Comparison of ENCODE assay signal across 7 cellular contexts in the genomic region with DNA sequence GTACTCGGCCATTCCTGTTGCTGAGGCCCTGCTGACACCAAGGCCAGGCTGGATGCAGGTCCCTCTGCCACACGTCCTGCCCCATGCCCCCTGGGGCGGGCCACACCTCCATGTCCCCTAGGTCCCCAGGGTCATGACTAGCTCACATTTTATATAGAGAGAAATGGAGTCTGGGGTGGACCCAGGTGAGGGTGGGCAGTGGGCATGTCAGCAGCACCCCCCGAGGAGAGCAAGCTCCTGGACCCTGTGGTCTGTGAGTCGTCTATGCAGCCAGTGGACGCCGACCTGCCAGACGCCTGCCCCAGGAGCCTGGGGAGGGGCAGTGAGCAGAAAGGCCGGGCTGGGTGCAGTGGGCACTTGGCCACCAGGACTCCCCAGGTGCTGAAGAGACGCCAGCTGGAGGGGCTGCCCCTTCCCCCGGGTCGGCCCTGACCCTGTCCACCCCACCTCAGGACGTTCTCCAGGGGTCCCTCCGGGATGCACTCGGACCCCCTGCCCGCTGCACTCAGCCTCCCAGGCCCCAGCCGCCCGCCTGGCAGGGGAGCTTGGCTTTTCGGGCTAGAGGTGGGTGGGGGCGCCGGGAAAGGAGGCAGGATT. TPM values are rescaled to one million over a fixed set of nuclear protein-coding genes. Genes with fewer than 3 reads are reported as not detected.
DNase-seq lines count a peak whose midpoint lies in the region; ATAC-seq and TF ChIP-seq lines count a peak whose summit lies in the region.
"Had no signal": no experiment of that assay in that cellular context is flagged by ENCODE, and none has a peak within 500 bp of the region (broad histone marks: within the 10 kb centered on the region; RNA-seq: fewer than 3 reads in every experiment).

No MANE protein-coding gene starts in this region.

- peak overlapping the region; percentile 19 for H3K4me2 ChIP-seq in neuronal stem cell (ENCODE audit: insufficient read depth, low read length, poor library complexity, severe bottlenecking)

- no peak overlapping the region for H2BK120ac ChIP-seq in neuronal stem cell (ENCODE audit: low read depth, low read length)

- peak overlapping the region; percentile 85 for H2BK15ac ChIP-seq in neuronal stem cell (ENCODE audit: low read length)

- H4K91ac ChIP-seq in neuronal stem cell (ENCODE audit: low read depth, low read length, poor library complexity): no peak overlapping the region

- peak overlapping the region; percentile 95 for H3K23ac ChIP-seq in neuronal stem cell (ENCODE audit: low read depth, low read length, poor library complexity)

- DNase-seq in neuronal stem cell (ENCODE audit: low spot score): no peak
- no peak for DNase-seq in AG20443 (ENCODE audit: low spot score)

- no peak for TF ChIP-seq CTCF in VCaP (conservative IDR thresholded peaks at IDR 0.05)

- H3K18ac ChIP-seq in neuronal stem cell (ENCODE audit: low read length): peak overlapping the region; percentile 93

- peak overlapping the region; percentile 82 for H3K14ac ChIP-seq in neuronal stem cell (ENCODE audit: low read length)

- H2BK5ac ChIP-seq in neuronal stem cell (ENCODE audit: low read length): no peak overlapping the region

- ATAC-seq in HG03378 (IDR thresholded peaks at IDR 0.05; ENCODE audit: unreplicated experiment) (no peak), HG02678 (IDR thresholded peaks at IDR 0.05; ENCODE audit: unreplicated experiment) (no peak)

- H3K4me1 ChIP-seq in ES-I3 (ENCODE audit: insufficient read depth, low read length) (peaks cover 18% of the 10 kb centered on the region; the same call in 1 of the 2 replicates), neuronal stem cell (ENCODE audit: control insufficient read depth in 2 of 2, insufficient read depth in 1 of 2, low read depth in 1 of 2, low read length in 2 of 2) (peaks cover 31 to 39% of the 10 kb centered on the region in 2 donors)

- H3K27me3 ChIP-seq in neuronal stem cell (ENCODE audit: control insufficient read depth in 3 of 3, insufficient read depth in 3 of 3, low read depth in 1 of 3, low read length in 3 of 3): peaks cover 42 to 88% (median 84%) of the 10 kb centered on the region in 3 experiments

- H3K4me3 ChIP-seq in neuronal stem cell (ENCODE audit: low read length in 2 of 2): peak overlapping the region in 1 of 2 donors; percentile 55

- H3K4ac ChIP-seq in neuronal stem cell (ENCODE audit: low read length): no peak overlapping the region

- no peak overlapping the region for H2AFZ ChIP-seq in neuronal stem cell (ENCODE audit: low read length)

- H3K9ac ChIP-seq in ES-I3 (ENCODE audit: low read depth, low read length): peak overlapping the region; percentile 6; the same call in 1 of the 2 replicates
- peak overlapping the region; percentile 44 for H3K9ac ChIP-seq in neuronal stem cell (ENCODE audit: low read depth, low read length, poor library complexity)

- no peaks in the 10 kb centered on the region for H3K36me3 ChIP-seq in ES-I3 (ENCODE audit: insufficient read depth, low read length)
- H3K36me3 ChIP-seq in neuronal stem cell (replicated peaks in 1 of 2; ENCODE audit: control insufficient read depth in 2 of 2, insufficient read depth in 2 of 2, low read length in 2 of 2): peaks cover 0 to 5% of the 10 kb centered on the region in 2 donors

- H3K9me3 ChIP-seq in ES-I3 (ENCODE audit: control insufficient read depth, insufficient read depth, low read length): no peaks in the 10 kb centered on the region
- H3K9me3 ChIP-seq in neuronal stem cell (replicated peaks in 1 of 2; ENCODE audit: control insufficient read depth in 2 of 2, insufficient read depth in 1 of 2, low read depth in 1 of 2, low read length in 2 of 2): peaks cover 0 to 3% of the 10 kb centered on the region in 2 donors
- H3K9me3 ChIP-seq: left lung had no signal

- H4K8ac ChIP-seq in neuronal stem cell (ENCODE audit: low read depth, low read length): no peak overlapping the region

- H2BK12ac ChIP-seq in neuronal stem cell (ENCODE audit: low read length): no peak overlapping the region

- H3K79me1 ChIP-seq in neuronal stem cell (ENCODE audit: low read depth, low read length): peaks cover 4% of the 10 kb centered on the region

- H2AK5ac ChIP-seq in neuronal stem cell (ENCODE audit: low read depth, low read length): peak overlapping the region; percentile 90

- peak overlapping the region; percentile 91 for H3K27ac ChIP-seq in VCaP
- no peak overlapping the region for H3K27ac ChIP-seq in neuronal stem cell (replicated peaks; ENCODE audit: low read length)

- WGBS in neuronal stem cell (ENCODE audit: extremely low coverage in 2 of 2, insufficient read length in 2 of 2, insufficient replicate concordance in 1 of 2), 2 donors: no CpG with 5 or more reads among the region's 21 CpGs

RNA-seq across cellular contexts. Expression of a gene that starts 15.9 kb away (rescaled TPM):
- polyA plus RNA-seq in neuronal stem cell (2013, experiment 1 of 2): 0.21 TPM
- polyA plus RNA-seq in neuronal stem cell (2013, experiment 2 of 2): 0.32 TPM

RNA-seq across cellular contexts. Expression of a gene that starts 19.4 kb away (rescaled TPM):
- 33.5 TPM for polyA plus RNA-seq in neuronal stem cell (2013, experiment 1 of 2)
- polyA plus RNA-seq in neuronal stem cell (2013, experiment 2 of 2): 32.6 TPM

RNA-seq across cellular contexts. Expression of a gene that starts 20.8 kb away (rescaled TPM):
- polyA plus RNA-seq in neuronal stem cell (2013, experiment 1 of 2): 22.0 TPM
- polyA plus RNA-seq in neuronal stem cell (2013, experiment 2 of 2): 20.9 TPM

RNA-seq across cellular contexts. Expression of a gene that starts 26.7 kb away (rescaled TPM):
- polyA plus RNA-seq in neuronal stem cell (2013, experiment 1 of 2): 0.07 TPM
- 0.03 TPM for polyA plus RNA-seq in neuronal stem cell (2013, experiment 2 of 2)

RNA-seq across cellular contexts. Expression of a gene that starts 42.3 kb away (rescaled TPM):
- polyA plus RNA-seq in neuronal stem cell (2013, experiment 1 of 2): not detected
- 0.01 TPM for polyA plus RNA-seq in neuronal stem cell (2013, experiment 2 of 2)
